ENCODE assay signal across 11 cellular contexts in genomic region chr18:46278481-46279465, GRCh38.
A peak's percentile ranks its signal among the peaks of the same experiment; 100 is the strongest.
DNase-seq lines count a peak whose midpoint lies in the region; ATAC-seq and TF ChIP-seq lines count a peak whose summit lies in the region.
"Had no signal": no experiment of that assay in that cellular context is flagged by ENCODE, and none has a peak within 500 bp of the region (broad histone marks: within the 10 kb centered on the region; RNA-seq: fewer than 3 reads in every experiment).

No MANE protein-coding gene starts in this region.

- H3K9ac ChIP-seq in neuronal stem cell (ENCODE audit: low read depth, low read length, poor library complexity): no peak overlapping the region

- H4K91ac ChIP-seq in neuronal stem cell (ENCODE audit: low read depth, low read length, poor library complexity): no peak overlapping the region

- DNase-seq in AG20443 (ENCODE audit: low spot score) (peak; percentile 64), HS-27A (ENCODE audit: low read depth) (peak; percentile 41), astrocyte of the spinal cord (ENCODE audit: low read depth, low spot score) (peak; percentile 71), iris pigment epithelial cell (ENCODE audit: low read depth) (peak; percentile 82), DMS153 treated with DMSO at 0.1 percent for 48 hours (lab: John Stamatoyannopoulos, UW; ENCODE audit: unreplicated experiment) (no peak), neuronal stem cell (ENCODE audit: low spot score) (no peak)
- DNase-seq: dorsolateral prefrontal cortex, Kasumi-1 had no signal

- no peak overlapping the region for H2BK120ac ChIP-seq in neuronal stem cell (ENCODE audit: low read depth, low read length)

- no peak overlapping the region for H3K18ac ChIP-seq in neuronal stem cell (ENCODE audit: low read length)

- H3K27ac ChIP-seq in neuronal stem cell (replicated peaks; ENCODE audit: low read length): no peak overlapping the region

- no peak for ATAC-seq in HG03139 (IDR thresholded peaks at IDR 0.05; ENCODE audit: unreplicated experiment)
- ATAC-seq in HG03039 (IDR thresholded peaks at IDR 0.05; ENCODE audit: unreplicated experiment): no peak
- ATAC-seq: natural killer cell treated with Interleukin-12 subunit alpha and Interleukin-12 subunit beta and Interleukin-15 and Interleukin-18, amount 100 ng/mL, for 72 hours had no signal

- WGBS in neuronal stem cell (ENCODE audit: extremely low coverage in 2 of 2, insufficient read length in 2 of 2, insufficient replicate concordance in 1 of 2), 2 donors: no CpG with 5 or more reads among the region's 10 CpGs

- H3K4ac ChIP-seq in neuronal stem cell (ENCODE audit: low read length): no peak overlapping the region

- H3K79me1 ChIP-seq in neuronal stem cell (ENCODE audit: low read depth, low read length): no peaks in the 10 kb centered on the region

- H2BK5ac ChIP-seq in neuronal stem cell (ENCODE audit: low read length): no peak overlapping the region

- no peak overlapping the region for H3K14ac ChIP-seq in neuronal stem cell (ENCODE audit: low read length)

- H3K4me1 ChIP-seq in neuronal stem cell (ENCODE audit: control insufficient read depth in 2 of 2, insufficient read depth in 1 of 2, low read depth in 1 of 2, low read length in 2 of 2): peaks cover 11 to 18% of the 10 kb centered on the region in 2 donors

- H3K9me3 ChIP-seq in neuronal stem cell (replicated peaks in 1 of 2; ENCODE audit: control insufficient read depth in 2 of 2, insufficient read depth in 1 of 2, low read depth in 1 of 2, low read length in 2 of 2): no peaks in the 10 kb centered on the region

- no peak overlapping the region for H3K4me3 ChIP-seq in astrocyte of the spinal cord (ENCODE audit: low read depth, low read length)
- H3K4me3 ChIP-seq in neuronal stem cell (ENCODE audit: low read length in 2 of 2): no peak overlapping the region
- H3K4me3 ChIP-seq: dorsolateral prefrontal cortex had no signal

- no peak overlapping the region for H2BK12ac ChIP-seq in neuronal stem cell (ENCODE audit: low read length)

- H3K23ac ChIP-seq in neuronal stem cell (ENCODE audit: low read depth, low read length, poor library complexity): no peak overlapping the region

- in situ Hi-C loops in astrocyte of the spinal cord (cut with HindIII; ENCODE audit: low sequenced_read_pairs): no loop called here

- no peak overlapping the region for H2AK5ac ChIP-seq in neuronal stem cell (ENCODE audit: low read depth, low read length)

- H4K8ac ChIP-seq in neuronal stem cell (ENCODE audit: low read depth, low read length): no peak overlapping the region

- no peaks in the 10 kb centered on the region for H3K36me3 ChIP-seq in neuronal stem cell (replicated peaks in 1 of 2; ENCODE audit: control insufficient read depth in 2 of 2, insufficient read depth in 2 of 2, low read length in 2 of 2)

- TF ChIP-seq CTCF in astrocyte of the spinal cord (IDR thresholded peaks at IDR 0.05; ENCODE audit: low read depth, low read length): no peak

- no peaks in the 10 kb centered on the region for H3K27me3 ChIP-seq in neuronal stem cell (ENCODE audit: control insufficient read depth in 3 of 3, insufficient read depth in 3 of 3, low read depth in 1 of 3, low read length in 3 of 3)
- H3K27me3 ChIP-seq: dorsolateral prefrontal cortex had no signal

- no peak overlapping the region for H2BK15ac ChIP-seq in neuronal stem cell (ENCODE audit: low read length)

- H3K4me2 ChIP-seq in neuronal stem cell (ENCODE audit: insufficient read depth, low read length, poor library complexity, severe bottlenecking): no peak overlapping the region

- no peak overlapping the region for H2AFZ ChIP-seq in neuronal stem cell (ENCODE audit: low read length)

Comparison
In these comparisons a context has a peak if more than half of its experiments do, and no peak if none do; other contexts are left out.
1. DNase-seq: peak in AG20443 (single experiment), HS-27A (single experiment), astrocyte of the spinal cord (single experiment) and iris pigment epithelial cell (single experiment); none in DMS153 treated with DMSO at 0.1 percent for 48 hours (single experiment) and neuronal stem cell (single experiment).